Comparison of ENCODE assay signal across 8 cellular contexts in the genomic region with DNA sequence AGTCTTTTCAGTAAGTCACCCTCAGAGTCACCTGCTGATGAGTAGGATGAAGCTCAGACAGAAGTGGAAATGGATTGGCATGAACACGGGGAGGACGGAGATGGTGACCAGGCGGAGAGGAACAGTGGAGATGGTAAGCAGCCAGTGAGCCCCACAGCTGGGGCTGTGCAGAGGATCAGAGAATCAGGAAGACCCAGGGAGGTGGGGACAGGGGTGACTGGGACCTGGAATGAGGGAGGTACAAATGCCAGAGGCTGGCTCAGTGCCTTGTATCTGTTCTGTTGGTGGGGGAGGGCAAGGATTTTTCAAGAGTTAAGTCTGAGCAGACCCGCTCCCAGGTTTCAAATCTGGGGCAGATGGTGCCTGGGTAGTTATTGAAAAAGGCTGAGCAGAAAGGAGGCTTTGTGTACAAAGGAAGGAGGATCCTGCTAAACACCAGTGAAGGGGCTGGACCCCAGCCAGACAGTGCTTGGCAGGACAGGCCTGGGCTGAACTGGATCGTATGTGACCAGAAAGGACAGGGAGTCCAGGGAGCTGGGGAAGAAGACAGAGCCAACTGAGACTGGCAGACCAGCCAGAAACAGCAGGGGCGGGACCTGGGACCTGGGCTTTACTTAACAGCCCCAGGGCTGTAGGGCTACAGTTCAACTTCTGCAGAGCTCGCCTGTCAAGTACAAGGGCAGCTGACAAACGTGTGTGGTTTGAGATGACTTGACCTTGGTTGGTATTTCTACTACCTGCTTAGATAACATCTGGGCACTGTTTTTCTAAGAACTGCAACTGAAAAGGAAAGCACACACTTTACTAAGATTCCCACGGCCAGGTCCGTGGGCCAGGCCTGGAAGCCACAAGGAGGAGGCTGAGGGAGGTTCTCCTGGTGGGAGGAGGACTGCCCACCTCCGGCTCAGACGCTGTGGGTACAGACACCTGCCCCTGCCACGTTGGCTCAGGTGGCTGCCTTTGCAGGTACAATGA. TPM values are rescaled to one million over a fixed set of nuclear protein-coding genes. Genes with fewer than 3 reads are reported as not detected.
DNase-seq lines count a peak whose midpoint lies in the region; ATAC-seq and TF ChIP-seq lines count a peak whose summit lies in the region.

No MANE protein-coding gene starts in this region.

- no peak overlapping the region for H2AFZ ChIP-seq in SK-N-SH (ENCODE audit: low read depth)

- peaks cover 0 to 20% of the 10 kb centered on the region in 2 experiments; a peak in 1 of 4 replicates for H3K4me1 ChIP-seq in SK-N-SH (ENCODE audit: control insufficient read depth in 1 of 2, insufficient read depth in 2 of 2, low read depth in 1 of 2, low read length in 1 of 2)
- peaks cover 20% of the 10 kb centered on the region for H3K4me1 ChIP-seq in suprapubic skin
- peaks cover 0 to 8% (median 0%) of the 10 kb centered on the region in 6 donors for H3K4me1 ChIP-seq in spleen
- H3K4me1 ChIP-seq in effector memory CD4-positive, alpha-beta T cell (ENCODE audit: control insufficient read depth, insufficient read depth, low read length, poor library complexity, severe bottlenecking), result no peaks in the 10 kb centered on the region

- no peak; the same call in 2 of the 3 replicates for ATAC-seq in SK-N-SH treated with all-trans-retinoic acid at 6 μM for 48 hours
- no peak for ATAC-seq in GM19351 (IDR thresholded peaks at IDR 0.05; ENCODE audit: unreplicated experiment)

- DNase-seq in SK-N-SH, result peak; percentile 22
- DNase-seq in NCI-H1105 (lab: John Stamatoyannopoulos, UW), result peak; percentile 38
- peak; percentile 86 for DNase-seq in globus pallidus (ENCODE audit: low spot score)
- DNase-seq in suprapubic skin (ENCODE audit: low spot score in 2 of 2), result peak in 1 of 2 donors; percentile 72
- no peak for DNase-seq in spleen
- DNase-seq in effector memory CD4-positive, alpha-beta T cell, result no peak

- no peaks in the 10 kb centered on the region for H3K9me3 ChIP-seq in SK-N-SH
- no peaks in the 10 kb centered on the region for H3K9me3 ChIP-seq in suprapubic skin
- H3K9me3 ChIP-seq in spleen, result peaks cover 0 to 12% (median 7%) of the 10 kb centered on the region in 8 donors
- no peaks in the 10 kb centered on the region for H3K9me3 ChIP-seq in effector memory CD4-positive, alpha-beta T cell (ENCODE audit: control insufficient read depth, low read length)

- TF ChIP-seq CTCF in SK-N-SH (IDR thresholded peaks at IDR 0.05) (no peak), suprapubic skin (IDR thresholded peaks at IDR 0.05) (no peak), spleen (IDR thresholded peaks at IDR 0.05 in 8 of 11, conservative IDR thresholded peaks at IDR 0.05 in 3 of 11) (no peak)

- POLR2A ChIA-PET in SK-N-SH (lab: Yijun Ruan, JAX), result no interaction called here

- TF ChIP-seq POLR2A in suprapubic skin (IDR thresholded peaks at IDR 0.05) (no peak), spleen (IDR thresholded peaks at IDR 0.05) (no peak)

- H3K4me3 ChIP-seq in SK-N-SH (ENCODE audit: low read depth in 2 of 2, low read length in 1 of 2), result no peak overlapping the region
- no peak overlapping the region for H3K4me3 ChIP-seq in suprapubic skin
- no peak overlapping the region for H3K4me3 ChIP-seq in spleen
- H3K4me3 ChIP-seq in effector memory CD4-positive, alpha-beta T cell (ENCODE audit: insufficient read depth, low read depth, low read length, poor library complexity, severe bottlenecking), result no peak overlapping the region

- CTCF ChIA-PET in SK-N-SH (lab: Yijun Ruan, JAX), result interaction anchor here (1.0 to 1.7 kb wide), 4 partner anchors 12 to 16 kb away, joined by 3 to 7 read pairs (median 4); no protein-coding TSS in a partner anchor

- no peaks in the 10 kb centered on the region for H3K79me2 ChIP-seq in SK-N-SH (ENCODE audit: insufficient read depth)

- intact Hi-C loops in spleen (cut with DNase I; ENCODE audit: low total_unique reads), result no loop called here

- H3K27me3 ChIP-seq in SK-N-SH (ENCODE audit: insufficient read depth) (no peaks in the 10 kb centered on the region; the same call in 1 of the 2 replicates), suprapubic skin (no peaks in the 10 kb centered on the region), spleen (replicated peaks in 1 of 7) (peaks cover 0 to 11% (median 0%) of the 10 kb centered on the region in 7 donors)
- H3K27me3 ChIP-seq in effector memory CD4-positive, alpha-beta T cell (replicated peaks; ENCODE audit: control insufficient read depth, insufficient read depth, low read length, poor library complexity, severe bottlenecking), result no peaks in the 10 kb centered on the region

- H3K36me3 ChIP-seq in SK-N-SH (replicated peaks in 1 of 2; ENCODE audit: control insufficient read depth in 1 of 2, insufficient read depth in 2 of 2, low read length in 1 of 2) (no peaks in the 10 kb centered on the region), suprapubic skin (no peaks in the 10 kb centered on the region), spleen (no peaks in the 10 kb centered on the region)
- H3K36me3 ChIP-seq in effector memory CD4-positive, alpha-beta T cell (ENCODE audit: control insufficient read depth, insufficient read depth, low read length), result no peaks in the 10 kb centered on the region

- no peaks in the 10 kb centered on the region for H4K20me1 ChIP-seq in SK-N-SH (ENCODE audit: insufficient read depth)

- H3K4me2 ChIP-seq in SK-N-SH, result no peak overlapping the region

- no peaks in the 10 kb centered on the region for H3K9me2 ChIP-seq in SK-N-SH

- no peaks in the 10 kb centered on the region for H3F3A ChIP-seq in SK-N-SH (replicated peaks; ENCODE audit: insufficient read depth)

- no peak for TF ChIP-seq RAD21 in SK-N-SH (IDR thresholded peaks at IDR 0.05; ENCODE audit: low read length)

- no peak overlapping the region for H3K9ac ChIP-seq in SK-N-SH

- TF ChIP-seq EP300 in SK-N-SH (IDR thresholded peaks at IDR 0.05; ENCODE audit: borderline replicate concordance in 1 of 2, low read depth in 1 of 2, low read length in 1 of 2) (no peak), suprapubic skin (IDR thresholded peaks at IDR 0.05) (no peak)

- H3K27ac ChIP-seq in SK-N-SH (ENCODE audit: low read depth in 2 of 2, low read length in 1 of 2), result peak overlapping the region in 1 of 2 experiments; percentile 9; a peak in 1 of 4 replicates
- H3K27ac ChIP-seq in suprapubic skin, result peak overlapping the region; percentile 66
- no peak overlapping the region for H3K27ac ChIP-seq in spleen
- H3K27ac ChIP-seq in effector memory CD4-positive, alpha-beta T cell (ENCODE audit: insufficient read depth, low read length, poor library complexity, severe bottlenecking), result no peak overlapping the region

- WGBS in SK-N-SH (ENCODE audit: low lambda C conversion rate), result 74% methylated on average over 13 of the region's 13 CpGs
- WGBS in suprapubic skin, result 37% methylated on average over 10 of the region's 13 CpGs
- WGBS in spleen, 5 donors, result 63 to 69% (median 67%) methylated on average over 13 of the region's 13 CpGs

TF ChIP-seq in SK-N-SH, 30 proteins besides CTCF, POLR2A, EP300 and RAD21 (continues in another document):
- no peak for TF ChIP-seq SMC3 (IDR thresholded peaks at IDR 0.05; ENCODE audit: low read depth, low read length)
- no peak for TF ChIP-seq NFIC (IDR thresholded peaks at IDR 0.05; ENCODE audit: borderline replicate concordance)
- TF ChIP-seq CHD2 (IDR thresholded peaks at IDR 0.05; ENCODE audit: low read length, partially characterized antibody), result no peak
- TF ChIP-seq MEF2A (IDR thresholded peaks at IDR 0.05; ENCODE audit: borderline replicate concordance, low read depth), result no peak
- no peak for TF ChIP-seq RFX5 (IDR thresholded peaks at IDR 0.05; ENCODE audit: low read length)
- TF ChIP-seq SIN3A (IDR thresholded peaks at IDR 0.05; ENCODE audit: borderline replicate concordance, low read depth, low read length), result no peak

TF ChIP-seq in SK-N-SH treated with all-trans-retinoic acid at 6 μM for 48 hours, 23 proteins besides CTCF, POLR2A, EP300 and RAD21 (continues in another document):
- no peak for TF ChIP-seq ZNF565 (CRISPR knock-in tag; conservative IDR thresholded peaks at IDR 0.05; ENCODE audit: low read depth)
- TF ChIP-seq, protein P1, sequence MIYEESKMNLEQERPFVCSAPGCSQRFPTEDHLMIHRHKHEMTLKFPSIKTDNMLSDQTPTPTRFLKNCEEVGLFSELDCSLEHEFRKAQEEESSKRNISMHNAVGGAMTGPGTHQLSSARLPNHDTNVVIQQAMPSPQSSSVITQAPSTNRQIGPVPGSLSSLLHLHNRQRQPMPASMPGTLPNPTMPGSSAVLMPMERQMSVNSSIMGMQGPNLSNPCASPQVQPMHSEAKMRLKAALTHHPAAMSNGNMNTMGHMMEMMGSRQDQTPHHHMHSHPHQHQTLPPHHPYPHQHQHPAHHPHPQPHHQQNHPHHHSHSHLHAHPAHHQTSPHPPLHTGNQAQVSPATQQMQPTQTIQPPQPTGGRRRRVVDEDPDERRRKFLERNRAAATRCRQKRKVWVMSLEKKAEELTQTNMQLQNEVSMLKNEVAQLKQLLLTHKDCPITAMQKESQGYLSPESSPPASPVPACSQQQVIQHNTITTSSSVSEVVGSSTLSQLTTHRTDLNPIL (CRISPR knock-in tag; IDR thresholded peaks at IDR 0.05; ENCODE audit: low read depth), result no peak
- TF ChIP-seq ZFP30 (CRISPR knock-in tag; IDR thresholded peaks at IDR 0.05), result no peak
- no peak for TF ChIP-seq GLIS3 (CRISPR knock-in tag; IDR thresholded peaks at IDR 0.05)
- no peak for TF ChIP-seq ZNF8 (CRISPR knock-in tag; IDR thresholded peaks at IDR 0.05)
- no peak for TF ChIP-seq ZNF70 (CRISPR knock-in tag; IDR thresholded peaks at IDR 0.05)
- no peak for TF ChIP-seq OSR1 (CRISPR knock-in tag; IDR thresholded peaks at IDR 0.05)
- no peak for TF ChIP-seq ARNTL (CRISPR knock-in tag; IDR thresholded peaks at IDR 0.05; ENCODE audit: borderline replicate concordance, low read depth)

RNA-seq across cellular contexts. Expression of gene FRMPD2, which starts 13.2 kb away (rescaled TPM):
- polyA plus RNA-seq in SK-N-SH (2012; rRNA removed), result 0.02 TPM in 2 replicates
- polyA plus RNA-seq in SK-N-SH (2012; cell fraction: cytosol; rRNA removed), result 0.04 TPM in 2 replicates
- polyA plus RNA-seq in SK-N-SH (2012; cell fraction: nucleus; rRNA removed), result 0.06 TPM in 1 of 2 replicates, not detected in the other
- total RNA-seq in suprapubic skin, result under 1 TPM in 1 of 4 donors, not detected in 3; 0.72 TPM
- under 1 TPM in 1 of 7 donors, not detected in 6; 0.33 TPM for total RNA-seq in spleen
- polyA plus RNA-seq in spleen, result not detected

RNA-seq across cellular contexts. Expression of gene MAPK8, which starts 18.8 kb away (rescaled TPM):
- polyA plus RNA-seq in SK-N-SH (2012; rRNA removed) (26.4 and 33.6 TPM in 2 replicates), spleen (1 to 10 TPM; 5.2 to 9.4 (median 7.0) TPM)
- 37.6 and 40.8 TPM in 2 replicates for polyA plus RNA-seq in SK-N-SH (2012; cell fraction: cytosol; rRNA removed)
- 31.0 and 49.9 TPM in 2 replicates for polyA plus RNA-seq in SK-N-SH (2012; cell fraction: nucleus; rRNA removed)
- total RNA-seq in suprapubic skin (10 to 100 TPM; 35.3 to 61.9 (median 42.5) TPM), spleen (10 to 100 TPM; 32.7 to 61.4 (median 39.0) TPM)

Comparison
In these comparisons a context has a peak if more than half of its experiments do, and no peak if none do; other contexts are left out.
1. DNase-seq: peak in SK-N-SH (single experiment), NCI-H1105 (single experiment) and globus pallidus (single experiment); none in spleen (single experiment) and effector memory CD4-positive, alpha-beta T cell (0 of 3).